ENCODE assay signal across 8 cellular contexts in the genomic region with DNA sequence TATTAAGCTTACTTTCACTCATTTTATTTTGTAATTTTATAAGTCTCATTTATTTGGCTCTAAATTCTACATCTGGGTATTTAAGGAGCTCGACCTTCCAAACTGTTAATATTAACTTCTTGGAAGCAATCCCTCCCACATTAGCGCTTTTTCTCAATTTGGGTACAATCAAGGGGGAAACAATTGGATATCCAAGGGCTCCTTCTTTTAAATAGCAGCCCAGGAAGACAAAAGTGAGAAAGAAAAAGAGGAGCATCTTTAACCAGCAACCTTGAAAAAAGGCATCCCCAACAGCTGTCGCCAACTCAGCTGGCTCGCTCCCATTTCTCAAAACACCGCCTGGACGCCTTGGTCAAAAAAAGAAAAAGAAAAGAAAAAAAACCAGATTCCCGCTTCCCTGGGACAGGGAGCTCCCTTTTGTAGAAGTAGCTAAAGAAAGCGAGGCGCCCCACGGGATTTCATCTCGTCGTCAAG. TPM values are rescaled to one million over a fixed set of nuclear protein-coding genes. Genes with fewer than 3 reads are reported as not detected.
A peak's percentile ranks its signal among the peaks of the same experiment; 100 is the strongest.
DNase-seq lines count a peak whose midpoint lies in the region; ATAC-seq and TF ChIP-seq lines count a peak whose summit lies in the region.

No MANE protein-coding gene starts in this region.

- no peak overlapping the region for H4K5ac ChIP-seq in mesendoderm (ENCODE audit: low read length)

- H3K4me3 Mint-ChIP-seq in activated T-cell treated with anti-CD3 and anti-CD28 coated beads, Interleukin-2, amount 50 U/mL, for 72 hours: peak overlapping the region; percentile 81 to 84

- TF ChIP-seq CTCF in cardiac fibroblast (IDR thresholded peaks at IDR 0.05; ENCODE audit: low read depth, low read length) (no peak), tibial nerve (IDR thresholded peaks at IDR 0.05) (no peak), GM10248 (IDR thresholded peaks at IDR 0.05; ENCODE audit: control extremely low read depth, extremely low read depth, low read depth, missing control alignments) (no peak)

- H4K8ac ChIP-seq in mesendoderm (ENCODE audit: low read depth, low read length): no peak overlapping the region

- H3K4me1 ChIP-seq in mesendoderm (ENCODE audit: control insufficient read depth, low read depth, low read length) (no peaks in the 10 kb centered on the region), tibial nerve (peaks cover 0 to 51% (median 7%) of the 10 kb centered on the region in 4 donors)

- H2BK15ac ChIP-seq in mesendoderm (replicated peaks; ENCODE audit: low read depth): no peak overlapping the region

- H3K79me1 ChIP-seq in mesendoderm (ENCODE audit: low read length): no peaks in the 10 kb centered on the region

- TF ChIP-seq EP300 in tibial nerve (IDR thresholded peaks at IDR 0.05): no peak

- no peak for DNase-seq in activated T-cell treated with anti-CD3 and anti-CD28 coated beads, Interleukin-2, amount 50 U/mL, for 72 hours
- DNase-seq in activated T-cell treated with anti-CD3 and anti-CD28 coated beads for 4 hours (no peak), cardiac fibroblast (ENCODE audit: low read depth in 2 of 2) (peak in 1 of 2 donors; percentile 11), mesendoderm (no peak), tibial nerve (ENCODE audit: low spot score in 2 of 2) (peak in 1 of 2 donors; percentile 21), GM10248 (ENCODE audit: extremely low spot score) (no peak)
- DNase-seq in activated CD4-positive, CD25-positive, alpha-beta regulatory T cell treated with anti-CD3 and anti-CD28 coated beads, Interleukin-2, amount 50 U/mL, for 72 hours: no peak

- no peak overlapping the region for H3K23ac ChIP-seq in mesendoderm (ENCODE audit: low read length)

- no peak for TF ChIP-seq POLR2A in tibial nerve (IDR thresholded peaks at IDR 0.05)

- POLR2A ChIA-PET in GM10248 (lab: Yijun Ruan, JAX): no interaction called here

- no peaks in the 10 kb centered on the region for H3K9me3 ChIP-seq in tibial nerve

- no peak overlapping the region for H3K27ac ChIP-seq in mesendoderm (ENCODE audit: low read depth, low read length)
- peak overlapping the region; percentile 62 to 97 (median 85) for H3K27ac ChIP-seq in tibial nerve

- no peak overlapping the region for H2BK120ac ChIP-seq in mesendoderm (ENCODE audit: low read depth, low read length)

- no peak overlapping the region for H3K4ac ChIP-seq in mesendoderm (ENCODE audit: low read depth, low read length)

- WGBS in mesendoderm (ENCODE audit: extremely low coverage, insufficient coverage, low lambda C conversion rate): no CpG with 5 or more reads among the region's 12 CpGs
- WGBS in tibial nerve, 2 donors: 4 to 5% methylated on average over 12 of the region's 12 CpGs

- peaks cover 4% of the 10 kb centered on the region for H3K4me1 Mint-ChIP-seq in activated T-cell treated with anti-CD3 and anti-CD28 coated beads, Interleukin-2, amount 50 U/mL, for 72 hours (ENCODE audit: low read depth)

- peak overlapping the region; percentile 61 for H3K9ac ChIP-seq in mesendoderm (ENCODE audit: low read length)

- H3K27me3 ChIP-seq in mesendoderm (ENCODE audit: insufficient read depth, low read length, poor library complexity) (peaks cover 3% of the 10 kb centered on the region), tibial nerve (no peaks in the 10 kb centered on the region)

- H3K36me3 ChIP-seq in mesendoderm (ENCODE audit: control insufficient read depth, insufficient read depth, low read length): no peaks in the 10 kb centered on the region
- no peaks in the 10 kb centered on the region for H3K36me3 ChIP-seq in tibial nerve

- no peak overlapping the region for H2BK5ac ChIP-seq in mesendoderm (ENCODE audit: low read length)

- H3K4me3 ChIP-seq in cardiac fibroblast (replicated peaks in 1 of 2; ENCODE audit: low read depth in 2 of 2, low read length in 2 of 2): peak overlapping the region; percentile 21 to 48
- H3K4me3 ChIP-seq in mesendoderm (ENCODE audit: low read length): peak overlapping the region; percentile 24
- peak overlapping the region; percentile 53 to 86 (median 71) for H3K4me3 ChIP-seq in tibial nerve

- no peak overlapping the region for H3K18ac ChIP-seq in mesendoderm (ENCODE audit: low read length)

- H3K79me2 ChIP-seq in mesendoderm (ENCODE audit: control insufficient read depth, insufficient read depth, low read length): no peaks in the 10 kb centered on the region

- CTCF ChIA-PET in GM10248 (lab: Yijun Ruan, JAX): interaction anchor here (1.3 to 2.7 kb wide), 5 partner anchors 10 to 128 kb away, joined by 3 to 12 read pairs (median 5); no protein-coding TSS in a partner anchor

- no peaks in the 10 kb centered on the region for H3K36me3 Mint-ChIP-seq in activated T-cell treated with anti-CD3 and anti-CD28 coated beads, Interleukin-2, amount 50 U/mL, for 72 hours (ENCODE audit: insufficient read depth in 2 of 2)

- no peak overlapping the region for H2AK5ac ChIP-seq in mesendoderm (ENCODE audit: low read length)

- peak overlapping the region; percentile 79 for H3K56ac ChIP-seq in mesendoderm (ENCODE audit: low read length)

- no peaks in the 10 kb centered on the region for H3K9me3 Mint-ChIP-seq in activated T-cell treated with anti-CD3 and anti-CD28 coated beads, Interleukin-2, amount 50 U/mL, for 72 hours

- no peak for ATAC-seq in activated T-cell treated with anti-CD3 and anti-CD28 coated beads, Interleukin-2, amount 50 U/mL, for 72 hours (replicated peaks in 1 of 2)
- no peak for ATAC-seq in GM19023 (IDR thresholded peaks at IDR 0.05; ENCODE audit: unreplicated experiment)

- peaks cover 30% of the 10 kb centered on the region for H3K27me3 Mint-ChIP-seq in activated T-cell treated with anti-CD3 and anti-CD28 coated beads, Interleukin-2, amount 50 U/mL, for 72 hours (ENCODE audit: low read depth)

- H3K4me2 ChIP-seq in mesendoderm (ENCODE audit: low read length): peak overlapping the region; percentile 95

- no peak overlapping the region for H3K27ac Mint-ChIP-seq in activated T-cell treated with anti-CD3 and anti-CD28 coated beads, Interleukin-2, amount 50 U/mL, for 72 hours

RNA-seq across cellular contexts. Expression of a gene that starts 0.9 kb away (rescaled TPM):
- total RNA-seq in activated T-cell treated with anti-CD3 and anti-CD28 coated beads, Interleukin-2, amount 50 U/mL, for 72 hours: under 1 TPM in 1 of 2 donors, not detected in 1; 0.05 TPM
- polyA plus RNA-seq in mesendoderm (2013, experiment 1 of 2): 1.0 TPM
- 1.0 TPM for polyA plus RNA-seq in mesendoderm (2013, experiment 2 of 2)
- total RNA-seq in tibial nerve: 10 to 100 TPM in 2 of 4 donors, 1 to 10 TPM in 2; 7.8 to 13.8 (median 9.8) TPM

Comparison
In these comparisons a context has a peak if more than half of its experiments do, and no peak if none do; other contexts are left out.
1. RNA of a gene that starts 0.9 kb away (total RNA-seq): 7.8 to 13.8 TPM in tibial nerve; 0.05 TPM in activated T-cell treated with anti-CD3 and anti-CD28 coated beads, Interleukin-2, amount 50 U/mL, for 72 hours; every median in the first group is over 4 times any median in the second.
2. Peak in every context shown above with its lines, with median percentiles within 50 percentile points of each other: H3K4me3 ChIP-seq.